11 cellular contexts compared by ENCODE assay signal in genomic region chr6:7939186-7939863, GRCh38. TPM values are rescaled to one million over a fixed set of nuclear protein-coding genes. Genes with fewer than 3 reads are reported as not detected.
DNase-seq lines count a peak whose midpoint lies in the region; ATAC-seq and TF ChIP-seq lines count a peak whose summit lies in the region.
"Had no signal": no experiment of that assay in that cellular context is flagged by ENCODE, and none has a peak within 500 bp of the region (broad histone marks: within the 10 kb centered on the region; RNA-seq: fewer than 3 reads in every experiment).

No MANE protein-coding gene starts in this region.

- H3K79me2 ChIP-seq in osteoblast (ENCODE audit: insufficient read depth, low read length): no peaks in the 10 kb centered on the region

- no peaks in the 10 kb centered on the region for H3K4me1 Mint-ChIP-seq in activated CD8-positive, alpha-beta T cell treated with anti-CD3 and anti-CD28 coated beads, Interleukin-2, amount 10 ng/mL, durations not matched to agents 7 days and 5 days (ENCODE audit: low read depth)
- H3K4me1 Mint-ChIP-seq: GM23338 had no signal

- H3K27me3 ChIP-seq in osteoblast (ENCODE audit: insufficient read depth, low read length) (peaks cover under 1% of the 10 kb centered on the region), foreskin keratinocyte (peaks cover 5% of the 10 kb centered on the region)
- H3K27me3 ChIP-seq: dorsolateral prefrontal cortex had no signal

- CTCF ChIA-PET in activated CD8-positive, alpha-beta T cell treated with anti-CD3 and anti-CD28 coated beads, Interleukin-2, amount 10 ng/mL, durations not matched to agents 7 days and 5 days (lab: Charles Lee): no interaction called here

- H3K27ac Mint-ChIP-seq in activated CD8-positive, alpha-beta T cell treated with anti-CD3 and anti-CD28 coated beads, Interleukin-2, amount 10 ng/mL, durations not matched to agents 7 days and 5 days: no peak overlapping the region
- H3K27ac Mint-ChIP-seq: GM23338 had no signal

- H2AFZ ChIP-seq in osteoblast (ENCODE audit: low read length): peak overlapping the region; percentile 53
- H2AFZ ChIP-seq: GM23338 had no signal

- peak overlapping the region; percentile 47 for H3K4me3 ChIP-seq in osteoblast (ENCODE audit: insufficient read depth, low read length)
- H3K4me3 ChIP-seq: GM23338 had no signal

- H3K27ac ChIP-seq in osteoblast (ENCODE audit: low read depth, low read length): peak overlapping the region; percentile 40
- no peak overlapping the region for H3K27ac ChIP-seq in foreskin keratinocyte

- H3K9me3 ChIP-seq in osteoblast (ENCODE audit: low read depth, low read length): no peaks in the 10 kb centered on the region

- no peaks in the 10 kb centered on the region for H3K9me3 Mint-ChIP-seq in activated CD8-positive, alpha-beta T cell treated with anti-CD3 and anti-CD28 coated beads, Interleukin-2, amount 10 ng/mL, durations not matched to agents 7 days and 5 days (ENCODE audit: insufficient read depth)

- POLR2A ChIA-PET in activated CD8-positive, alpha-beta T cell treated with anti-CD3 and anti-CD28 coated beads, Interleukin-2, amount 10 ng/mL, durations not matched to agents 7 days and 5 days (lab: Charles Lee): no interaction called here

- DNase-seq in SHP77 treated with DMSO at 0.1 percent for 48 hours (lab: John Stamatoyannopoulos, UW) (peak; percentile 45), osteoblast (ENCODE audit: insufficient read length, low spot score, missing footprints) (peak; percentile 63), HK-2 (ENCODE audit: unreplicated experiment) (no peak), globus pallidus (ENCODE audit: low spot score) (no peak), foreskin keratinocyte (no peak)
- DNase-seq in activated CD8-positive, alpha-beta T cell treated with anti-CD3 and anti-CD28 coated beads, Interleukin-2, amount 10 ng/mL, durations not matched to agents 7 days and 5 days: no peak
- DNase-seq: dorsolateral prefrontal cortex, NCI-H526 treated with DMSO at 0.1 percent for 48 hours had no signal

- no peaks in the 10 kb centered on the region for H3K36me3 Mint-ChIP-seq in activated CD8-positive, alpha-beta T cell treated with anti-CD3 and anti-CD28 coated beads, Interleukin-2, amount 10 ng/mL, durations not matched to agents 7 days and 5 days (ENCODE audit: low read depth)

- H3K4me2 ChIP-seq in osteoblast (ENCODE audit: insufficient read depth, low read length): peak overlapping the region; percentile 64
- H3K4me2 ChIP-seq: GM23338 had no signal

- H3K36me3 ChIP-seq in osteoblast (ENCODE audit: insufficient read depth, low read length): no peaks in the 10 kb centered on the region

- H3K27me3 Mint-ChIP-seq in activated CD8-positive, alpha-beta T cell treated with anti-CD3 and anti-CD28 coated beads, Interleukin-2, amount 10 ng/mL, durations not matched to agents 7 days and 5 days (ENCODE audit: low read depth): peaks cover 2% of the 10 kb centered on the region

- peaks cover 14% of the 10 kb centered on the region for H3K4me1 ChIP-seq in osteoblast (ENCODE audit: insufficient read depth, low read length)
- H3K4me1 ChIP-seq in foreskin keratinocyte: no peaks in the 10 kb centered on the region

- TF ChIP-seq CTCF in osteoblast (IDR thresholded peaks at IDR 0.05; ENCODE audit: extremely low read depth, low read depth, low read length) (no peak), foreskin keratinocyte (conservative IDR thresholded peaks at IDR 0.05) (no peak)

- no peak overlapping the region for H3K4me3 Mint-ChIP-seq in activated CD8-positive, alpha-beta T cell treated with anti-CD3 and anti-CD28 coated beads, Interleukin-2, amount 10 ng/mL, durations not matched to agents 7 days and 5 days
- H3K4me3 Mint-ChIP-seq: GM23338 had no signal

- ATAC-seq in GM18517 (IDR thresholded peaks at IDR 0.05; ENCODE audit: unreplicated experiment) (peak; percentile 82), HG02763 (IDR thresholded peaks at IDR 0.05; ENCODE audit: unreplicated experiment) (peak; percentile 64), foreskin keratinocyte (no peak)
- ATAC-seq in activated CD8-positive, alpha-beta T cell treated with anti-CD3 and anti-CD28 coated beads, Interleukin-2, amount 10 ng/mL, durations not matched to agents 7 days and 5 days: no peak
- ATAC-seq: GM23338 had no signal

- H4K20me1 ChIP-seq in osteoblast (ENCODE audit: insufficient read depth, low read length): no peaks in the 10 kb centered on the region

RNA-seq across cellular contexts. Expression of gene TXNDC5, which starts 28.7 kb away (rescaled TPM):
- total RNA-seq in osteoblast: 189 and 344 TPM in 2 replicates
- 10 to 100 TPM; 35.0 to 36.9 TPM for total RNA-seq in activated CD8-positive, alpha-beta T cell treated with anti-CD3 and anti-CD28 coated beads, Interleukin-2, amount 10 ng/mL, durations not matched to agents 7 days and 5 days
- 157 and 159 TPM in 2 replicates for total RNA-seq in foreskin keratinocyte
- 94.9 and 110 TPM in 2 replicates for polyA plus RNA-seq in foreskin keratinocyte

Comparison
In these comparisons a context has a peak if more than half of its experiments do, and no peak if none do; other contexts are left out.
1. ATAC-seq: peak in GM18517 (single experiment) and HG02763 (single experiment); none in activated CD8-positive, alpha-beta T cell treated with anti-CD3 and anti-CD28 coated beads, Interleukin-2, amount 10 ng/mL, durations not matched to agents 7 days and 5 days (single experiment) and foreskin keratinocyte (single experiment).
2. DNase-seq: peak in SHP77 treated with DMSO at 0.1 percent for 48 hours (single experiment) and osteoblast (single experiment); none in activated CD8-positive, alpha-beta T cell treated with anti-CD3 and anti-CD28 coated beads, Interleukin-2, amount 10 ng/mL, durations not matched to agents 7 days and 5 days (single experiment), HK-2 (single experiment), globus pallidus (single experiment) and foreskin keratinocyte (0 of 2).